Comparison of ENCODE assay signal across 12 cellular contexts in genomic region chr5:96699186-96699820, GRCh38. TPM values are rescaled to one million over a fixed set of nuclear protein-coding genes. Genes with fewer than 3 reads are reported as not detected.
DNase-seq lines count a peak whose midpoint lies in the region; ATAC-seq, FAIRE-seq and TF ChIP-seq lines count a peak whose summit lies in the region.
"Had no signal": no experiment of that assay in that cellular context is flagged by ENCODE, and none has a peak within 500 bp of the region (broad histone marks: within the 10 kb centered on the region; RNA-seq: fewer than 3 reads in every experiment).

No MANE protein-coding gene starts in this region.

- H3K9me3 ChIP-seq in SK-N-SH (no peaks in the 10 kb centered on the region), astrocyte (ENCODE audit: insufficient read depth, low read depth, low read length) (no peaks in the 10 kb centered on the region), suprapubic skin (no peaks in the 10 kb centered on the region)

- CTCF ChIA-PET in SK-N-SH (lab: Yijun Ruan, JAX), result interaction anchor here (1.0 to 2.1 kb wide), 3 partner anchors 11 to 463 kb away, joined by 3 to 7 read pairs (median 4); no protein-coding TSS in a partner anchor

- DNase-seq in SK-N-SH, result peak; percentile 20
- DNase-seq in astrocyte (ENCODE audit: low read depth), result no peak
- DNase-seq in inferior parietal cortex (ENCODE audit: extremely low spot score), result peak; percentile 39
- DNase-seq in suprapubic skin (ENCODE audit: low spot score in 2 of 2), result no peak
- DNase-seq in OCI-M1 (lab: John Stamatoyannopoulos, UW), result no peak
- DNase-seq: activated naive CD4-positive, alpha-beta T cell treated with anti-CD3 and anti-CD28 coated beads for 36 hours had no signal

- no peak overlapping the region for H2AFZ ChIP-seq in SK-N-SH (ENCODE audit: low read depth)
- peak overlapping the region; percentile 15 for H2AFZ ChIP-seq in astrocyte (ENCODE audit: low read depth, low read length)

- TF ChIP-seq EP300 in SK-N-SH (IDR thresholded peaks at IDR 0.05; ENCODE audit: borderline replicate concordance in 1 of 2, low read depth in 1 of 2, low read length in 1 of 2) (no peak), suprapubic skin (IDR thresholded peaks at IDR 0.05) (no peak)

- peaks cover 34% of the 10 kb centered on the region for H3F3A ChIP-seq in SK-N-SH (replicated peaks; ENCODE audit: insufficient read depth)

- no peak for FAIRE-seq in astrocyte (lab: Jason Lieb, UNC)
- FAIRE-seq: endometrium had no signal

- TF ChIP-seq CTCF in SK-N-SH (IDR thresholded peaks at IDR 0.05), result no peak
- TF ChIP-seq CTCF in astrocyte (IDR thresholded peaks at IDR 0.05; ENCODE audit: insufficient read depth, low read depth, low read length), result no peak
- TF ChIP-seq CTCF in suprapubic skin (IDR thresholded peaks at IDR 0.05), result no peak

- H3K9me3 Mint-ChIP-seq in astrocyte (ENCODE audit: unreplicated experiment), result no peaks in the 10 kb centered on the region
- H3K9me3 Mint-ChIP-seq: activated naive CD4-positive, alpha-beta T cell treated with anti-CD3 and anti-CD28 coated beads for 36 hours had no signal

- H3K27me3 Mint-ChIP-seq in astrocyte (ENCODE audit: low read depth, unreplicated experiment), result no peaks in the 10 kb centered on the region

- H3K9ac ChIP-seq in SK-N-SH (no peak overlapping the region), astrocyte (ENCODE audit: low read length) (no peak overlapping the region)

- 0 out of 2 replicates have a peak, but pooled peaks cover 6% of the 10 kb centered on the region for H4K20me1 ChIP-seq in SK-N-SH (ENCODE audit: insufficient read depth)
- H4K20me1 ChIP-seq in astrocyte (ENCODE audit: insufficient read depth, low read length), result peaks cover 6% of the 10 kb centered on the region

- no peak overlapping the region for H3K4me3 ChIP-seq in SK-N-SH (ENCODE audit: low read depth in 2 of 2, low read length in 1 of 2)
- no peak overlapping the region for H3K4me3 ChIP-seq in astrocyte (ENCODE audit: insufficient read depth, low read depth, low read length)
- no peak overlapping the region for H3K4me3 ChIP-seq in suprapubic skin

- H3K36me3 ChIP-seq in SK-N-SH (replicated peaks in 1 of 2; ENCODE audit: control insufficient read depth in 1 of 2, insufficient read depth in 2 of 2, low read length in 1 of 2) (peaks cover 0 to 37% of the 10 kb centered on the region in 2 experiments), astrocyte (ENCODE audit: insufficient read depth, low read length) (peaks cover 4% of the 10 kb centered on the region), suprapubic skin (peaks cover 43% of the 10 kb centered on the region)

- POLR2A ChIA-PET in SK-N-SH (lab: Yijun Ruan, JAX), result no interaction called here

- peaks cover 2% of the 10 kb centered on the region for H3K36me3 Mint-ChIP-seq in astrocyte (ENCODE audit: low read depth, unreplicated experiment)

- TF ChIP-seq RAD21 in SK-N-SH (IDR thresholded peaks at IDR 0.05; ENCODE audit: low read length), result no peak

- H3K27me3 ChIP-seq in SK-N-SH (ENCODE audit: insufficient read depth), result no peaks in the 10 kb centered on the region
- no peaks in the 10 kb centered on the region for H3K27me3 ChIP-seq in astrocyte (ENCODE audit: insufficient read depth, low read length)
- no peaks in the 10 kb centered on the region for H3K27me3 ChIP-seq in suprapubic skin

- ATAC-seq in SK-N-SH treated with all-trans-retinoic acid at 6 μM for 48 hours, result no peak
- no peak for ATAC-seq in GM18858 (IDR thresholded peaks at IDR 0.05; ENCODE audit: unreplicated experiment)
- ATAC-seq in HG03045 (IDR thresholded peaks at IDR 0.05; ENCODE audit: unreplicated experiment), result no peak

- H3K4me1 Mint-ChIP-seq in astrocyte (ENCODE audit: low read depth, unreplicated experiment), result peaks cover 25% of the 10 kb centered on the region

- H3K4me2 ChIP-seq in SK-N-SH (no peak overlapping the region), astrocyte (ENCODE audit: low read length) (peak overlapping the region; percentile 32)

- H3K4me3 Mint-ChIP-seq in astrocyte (ENCODE audit: unreplicated experiment), result peak overlapping the region; percentile 67
- H3K4me3 Mint-ChIP-seq: activated naive CD4-positive, alpha-beta T cell treated with anti-CD3 and anti-CD28 coated beads for 36 hours had no signal

- peaks cover 25% of the 10 kb centered on the region for H3K79me2 ChIP-seq in SK-N-SH (ENCODE audit: insufficient read depth)
- peaks cover 13% of the 10 kb centered on the region for H3K79me2 ChIP-seq in astrocyte (ENCODE audit: insufficient read depth, low read length)

- no peaks in the 10 kb centered on the region for H3K9me2 ChIP-seq in SK-N-SH

- 51% methylated on average over 3 of the region's 3 CpGs for WGBS in SK-N-SH (ENCODE audit: low lambda C conversion rate)
- 58% methylated on average over 3 of the region's 3 CpGs for WGBS in suprapubic skin

- no peak for TF ChIP-seq POLR2A in suprapubic skin (IDR thresholded peaks at IDR 0.05)

- H3K27ac ChIP-seq in SK-N-SH (ENCODE audit: low read depth in 2 of 2, low read length in 1 of 2) (peak overlapping the region in 1 of 2 experiments; percentile 89; a peak in 2 of 4 replicates), astrocyte (ENCODE audit: low read depth, low read length) (peak overlapping the region; percentile 28), suprapubic skin (peak overlapping the region; percentile 91)
- H3K27ac ChIP-seq: 22Rv1, VCaP had no signal

- H3K4me1 ChIP-seq in SK-N-SH (ENCODE audit: control insufficient read depth in 1 of 2, insufficient read depth in 2 of 2, low read depth in 1 of 2, low read length in 1 of 2), result peaks cover 9 to 11% of the 10 kb centered on the region in 2 experiments; a peak in 3 of 4 replicates
- peaks cover 26% of the 10 kb centered on the region for H3K4me1 ChIP-seq in astrocyte (ENCODE audit: insufficient read depth, low read length)
- peaks cover 44% of the 10 kb centered on the region for H3K4me1 ChIP-seq in suprapubic skin

- H3K27ac Mint-ChIP-seq in astrocyte (ENCODE audit: unreplicated experiment), result peak overlapping the region; percentile 79
- H3K27ac Mint-ChIP-seq: activated naive CD4-positive, alpha-beta T cell treated with anti-CD3 and anti-CD28 coated beads for 36 hours had no signal

TF ChIP-seq in SK-N-SH, 30 proteins besides CTCF, POLR2A, EP300 and RAD21:
- TF ChIP-seq USF1 (IDR thresholded peaks at IDR 0.05; ENCODE audit: borderline replicate concordance, low read depth) (peak; percentile 78), TAF1 (IDR thresholded peaks at IDR 0.05; ENCODE audit: borderline replicate concordance, low read depth, low read length) (no peak)

TF ChIP-seq in SK-N-SH treated with all-trans-retinoic acid at 6 μM for 48 hours, 23 proteins besides CTCF, POLR2A, EP300 and RAD21:
- no peak for TF ChIP-seq ESRRG (CRISPR knock-in tag; IDR thresholded peaks at IDR 0.05)
- no peak for TF ChIP-seq ZFP30 (CRISPR knock-in tag; IDR thresholded peaks at IDR 0.05)
- TF ChIP-seq ISL1 (CRISPR knock-in tag; IDR thresholded peaks at IDR 0.05), result no peak
- no peak for TF ChIP-seq SNAI2 (CRISPR knock-in tag; IDR thresholded peaks at IDR 0.05)

RNA-seq across cellular contexts. Expression of gene CAST, which starts 37.1 kb away (rescaled TPM):
- polyA plus RNA-seq in SK-N-SH (2012; rRNA removed), result 80.2 and 82.9 TPM in 2 replicates
- polyA plus RNA-seq in SK-N-SH (2012; cell fraction: cytosol; rRNA removed), result 95.6 and 113 TPM in 2 replicates
- polyA plus RNA-seq in SK-N-SH (2012; cell fraction: nucleus; rRNA removed), result 53.8 and 106 TPM in 2 replicates
- total RNA-seq in astrocyte, result 268 and 287 TPM in 2 replicates
- total RNA-seq in suprapubic skin, result 100 to 1,000 TPM; 381 to 577 (median 400) TPM

Comparison
In these comparisons a context has a peak if more than half of its experiments do, and no peak if none do; other contexts are left out.
1. DNase-seq: peak in SK-N-SH (single experiment) and inferior parietal cortex (single experiment); none in astrocyte (single experiment), suprapubic skin (0 of 2) and OCI-M1 (single experiment).